23 cellular contexts compared by ENCODE assay signal in the genomic region with DNA sequence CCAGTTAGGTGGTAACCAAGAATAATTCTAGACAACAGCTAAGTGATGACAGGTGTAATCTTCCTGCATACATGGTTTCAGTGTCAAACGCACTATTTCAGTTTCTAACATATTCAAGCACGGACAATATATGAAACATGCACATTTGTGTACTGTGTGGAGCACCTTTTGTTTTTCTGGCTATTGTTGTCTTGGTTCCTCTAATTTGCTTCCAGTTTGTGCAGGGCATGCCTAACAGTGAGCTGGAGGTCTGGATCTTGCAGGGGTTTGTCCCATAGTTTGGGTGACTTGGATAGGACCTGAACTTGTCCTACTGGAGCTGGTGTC.
A peak's percentile ranks its signal among the peaks of the same experiment; 100 is the strongest.
DNase-seq lines count a peak whose midpoint lies in the region; ATAC-seq and TF ChIP-seq lines count a peak whose summit lies in the region.
"Had no signal": no experiment of that assay in that cellular context is flagged by ENCODE, and none has a peak within 500 bp of the region (broad histone marks: within the 10 kb centered on the region; RNA-seq: fewer than 3 reads in every experiment).

No MANE protein-coding gene starts in this region.

- H3K27ac Mint-ChIP-seq in activated B cell treated with CpG ODN at 0.5 μM for 24 hours: no peak overlapping the region
- H3K27ac Mint-ChIP-seq: GM23338, natural killer cell, T-helper 17 cell had no signal

- ATAC-seq in GM18858 (IDR thresholded peaks at IDR 0.05; ENCODE audit: unreplicated experiment) (peak; percentile 53), GM21717 (IDR thresholded peaks at IDR 0.05; ENCODE audit: unreplicated experiment) (peak; percentile 46), HG03159 (IDR thresholded peaks at IDR 0.05; ENCODE audit: unreplicated experiment) (peak; percentile 59), activated B cell treated with CpG ODN at 0.5 μM for 24 hours (ENCODE audit: low read depth) (no peak)
- ATAC-seq: activated T-cell treated with anti-CD3 and anti-CD28 coated beads, Interleukin-2, amount 50 U/mL, for 4 hours; gastroesophageal sphincter; GM23338; natural killer cell; T-helper 17 cell had no signal

- no peak overlapping the region for H3K9ac ChIP-seq in mammary epithelial cell (ENCODE audit: insufficient read depth, low read length)

- H3K9me3 ChIP-seq in esophagus muscularis mucosa (no peaks in the 10 kb centered on the region), mammary epithelial cell (replicated peaks; ENCODE audit: insufficient read depth, low read length) (no peaks in the 10 kb centered on the region)
- H3K9me3 ChIP-seq: ascending aorta, gastroesophageal sphincter, upper lobe of left lung had no signal

- H3K4me3 ChIP-seq in esophagus muscularis mucosa (no peak overlapping the region), mammary epithelial cell (replicated peaks in 1 of 3; ENCODE audit: insufficient read depth in 1 of 3, low read depth in 2 of 3, low read length in 3 of 3) (no peak overlapping the region)
- H3K4me3 ChIP-seq: ascending aorta, gastroesophageal sphincter, GM23338, upper lobe of left lung had no signal

- POLR2A ChIA-PET in activated B cell treated with CpG ODN at 0.5 μM for 24 hours (lab: Charles Lee): interaction anchor here (0.6 to 1.9 kb wide), 6 partner anchors 7 to 212 kb away, joined by 3 to 8 read pairs (median 3); no protein-coding TSS in a partner anchor

- TF ChIP-seq EP300 in esophagus muscularis mucosa (IDR thresholded peaks at IDR 0.05): no peak

- H3K36me3 ChIP-seq in esophagus muscularis mucosa (no peaks in the 10 kb centered on the region), mammary epithelial cell (ENCODE audit: insufficient read depth, low read length) (no peaks in the 10 kb centered on the region)
- H3K36me3 ChIP-seq: ascending aorta, gastroesophageal sphincter, upper lobe of left lung had no signal

- H3K4me3 Mint-ChIP-seq in activated B cell treated with CpG ODN at 0.5 μM for 24 hours: peak overlapping the region; percentile 19
- H3K4me3 Mint-ChIP-seq: activated T-cell treated with anti-CD3 and anti-CD28 coated beads, Interleukin-2, amount 50 U/mL, for 4 hours; central memory CD8-positive, alpha-beta T cell; GM23338; natural killer cell; T-helper 17 cell had no signal

- H3K9me3 Mint-ChIP-seq in activated B cell treated with CpG ODN at 0.5 μM for 24 hours: peaks cover 17% of the 10 kb centered on the region
- H3K9me3 Mint-ChIP-seq: activated T-cell treated with anti-CD3 and anti-CD28 coated beads, Interleukin-2, amount 50 U/mL, for 4 hours; central memory CD8-positive, alpha-beta T cell; natural killer cell had no signal

- intact Hi-C loops in activated B cell treated with CpG ODN at 0.5 μM for 24 hours (cut with micrococcal nuclease): no loop called here
- intact Hi-C loops in esophagus muscularis mucosa (cut with DNase I): no loop called here
- intact Hi-C loops in mammary epithelial cell (cut with micrococcal nuclease): no loop called here

- CTCF ChIA-PET in activated B cell treated with CpG ODN at 0.5 μM for 24 hours (lab: Charles Lee) (no interaction called here), mammary epithelial cell (lab: Charles Lee; ENCODE audit: low non-redundant PET) (no interaction called here)

- H3K4me1 Mint-ChIP-seq in activated B cell treated with CpG ODN at 0.5 μM for 24 hours: peaks cover 66% of the 10 kb centered on the region
- H3K4me1 Mint-ChIP-seq: central memory CD8-positive, alpha-beta T cell; GM23338; natural killer cell; T-helper 17 cell had no signal

- TF ChIP-seq CTCF in activated B cell treated with CpG ODN at 0.5 μM for 24 hours (IDR thresholded peaks at IDR 0.05) (no peak), esophagus muscularis mucosa (IDR thresholded peaks at IDR 0.05) (no peak), mammary epithelial cell (conservative IDR thresholded peaks at IDR 0.05 in 1 of 2, IDR thresholded peaks at IDR 0.05 in 1 of 2; ENCODE audit: extremely low read depth in 1 of 2, insufficient read depth in 1 of 2, low read depth in 1 of 2, low read length in 2 of 2) (no peak)

- BruUV-seq in mammary epithelial cell (replicated peaks; lab: Mats Ljungman, UMichigan): no TSS peak

- H3K27me3 Mint-ChIP-seq in activated B cell treated with CpG ODN at 0.5 μM for 24 hours: no peaks in the 10 kb centered on the region
- H3K27me3 Mint-ChIP-seq: central memory CD8-positive, alpha-beta T cell; T-helper 17 cell had no signal

- no peak for TF ChIP-seq POLR2A in esophagus muscularis mucosa (IDR thresholded peaks at IDR 0.05; ENCODE audit: low read depth)

- H3K36me3 Mint-ChIP-seq in activated B cell treated with CpG ODN at 0.5 μM for 24 hours (ENCODE audit: low read depth): peaks cover 11% of the 10 kb centered on the region
- H3K36me3 Mint-ChIP-seq: natural killer cell had no signal

- H2AFZ ChIP-seq in mammary epithelial cell (ENCODE audit: low read depth, low read length): no peak overlapping the region
- H2AFZ ChIP-seq: GM23338 had no signal

- in situ Hi-C loops in mammary epithelial cell (cut with MboI; ENCODE audit: low sequenced_read_pairs in 2 of 2): no loop called here

- 96% methylated on average over 2 of the region's 2 CpGs for WGBS in esophagus muscularis mucosa
- WGBS in mammary epithelial cell (ENCODE audit: low coverage, missing lambda C conversion rate): 88% methylated on average over 2 of the region's 2 CpGs

- dilution Hi-C loops in mammary epithelial cell (cut with HindIII; ENCODE audit: low sequenced_read_pairs): no loop called here

- H3K79me2 ChIP-seq in mammary epithelial cell (ENCODE audit: insufficient read depth, low read length): no peaks in the 10 kb centered on the region

- H4K20me1 ChIP-seq in mammary epithelial cell (ENCODE audit: insufficient read depth, low read length): no peaks in the 10 kb centered on the region

- H3K27me3 ChIP-seq in esophagus muscularis mucosa: no peaks in the 10 kb centered on the region
- no peaks in the 10 kb centered on the region for H3K27me3 ChIP-seq in mammary epithelial cell (ENCODE audit: insufficient read depth, low read length)
- H3K27me3 ChIP-seq: ascending aorta, gastroesophageal sphincter, upper lobe of left lung had no signal

- H3K4me2 ChIP-seq in mammary epithelial cell (ENCODE audit: insufficient read depth, low read depth, low read length): no peak overlapping the region
- H3K4me2 ChIP-seq: GM23338 had no signal

- no peak for DNase-seq in activated B cell treated with CpG ODN at 0.5 μM for 24 hours
- no peak for DNase-seq in anterior cingulate cortex (lab: John Stamatoyannopoulos, UW)
- no peak for DNase-seq in esophagus muscularis mucosa (ENCODE audit: extremely low spot score)
- no peak for DNase-seq in T-helper 2 cell
- DNase-seq in mammary epithelial cell: no peak
- DNase-seq: activated CD4-positive, CD25-positive, alpha-beta regulatory T cell; activated naive CD4-positive, alpha-beta T cell treated with anti-CD3 and anti-CD28 coated beads, Interleukin-2, amount 50 U/mL, for 16 hours; activated T-cell treated with anti-CD3 and anti-CD28 coated beads, Interleukin-2, amount 50 U/mL, for 4 hours; DMS79 treated with DMSO at 0.1 percent for 48 hours; effector CD4-positive, alpha-beta T cell; mesendoderm; natural killer cell; NCI-H2171; stimulated activated CD4-positive, alpha-beta T cell treated with anti-CD3 and anti-CD28 coated beads, Interleukin-1b, Interleukin-23, amount 100 ng/mL, for 48 hours; T-helper 17 cell had no signal

- H3K27ac ChIP-seq in esophagus muscularis mucosa (replicated peaks in 1 of 4) (no peak overlapping the region), mammary epithelial cell (ENCODE audit: insufficient read depth, low read depth, low read length) (no peak overlapping the region)
- H3K27ac ChIP-seq: ascending aorta, gastroesophageal sphincter, upper lobe of left lung had no signal

- H3K4me1 ChIP-seq in esophagus muscularis mucosa (no peaks in the 10 kb centered on the region), mammary epithelial cell (ENCODE audit: insufficient read depth, low read length) (no peaks in the 10 kb centered on the region)
- H3K4me1 ChIP-seq: ascending aorta, gastroesophageal sphincter, upper lobe of left lung had no signal
